9 cellular contexts compared by ENCODE assay signal in the genomic region with DNA sequence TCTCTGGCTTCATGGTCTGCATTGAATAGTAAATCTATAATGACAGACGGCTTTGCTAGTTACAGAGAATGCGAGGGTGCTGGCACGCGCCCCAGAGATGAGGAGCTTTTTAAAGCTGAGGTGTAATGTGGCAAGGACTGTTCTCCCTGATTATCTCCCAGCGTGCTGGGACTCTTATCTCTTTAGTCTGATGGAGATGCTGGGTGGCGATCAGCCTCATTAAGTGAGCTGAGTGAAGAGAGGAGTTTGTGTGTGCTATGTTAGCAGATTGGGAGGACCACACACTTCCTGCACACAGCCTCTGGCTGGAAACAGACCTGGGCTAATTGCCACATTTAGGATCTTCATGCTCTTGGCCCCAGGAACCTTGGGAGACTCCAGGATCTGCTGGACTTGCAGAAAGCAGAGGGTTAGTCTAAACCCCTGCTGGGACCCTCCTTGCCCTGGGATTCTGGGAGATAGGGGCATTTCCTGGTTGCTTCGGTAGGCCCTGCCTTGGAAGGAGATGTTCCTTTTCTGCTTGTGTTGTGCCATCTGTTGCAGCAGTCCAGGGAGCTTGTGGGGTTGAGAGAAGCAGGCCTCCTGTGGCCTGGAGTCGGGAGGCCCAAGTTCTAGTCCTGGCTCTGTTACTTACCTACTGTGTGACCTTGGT. TPM values are rescaled to one million over a fixed set of nuclear protein-coding genes. Genes with fewer than 3 reads are reported as not detected.
DNase-seq lines count a peak whose midpoint lies in the region; ATAC-seq and TF ChIP-seq lines count a peak whose summit lies in the region.
"Had no signal": no experiment of that assay in that cellular context is flagged by ENCODE, and none has a peak within 500 bp of the region (broad histone marks: within the 10 kb centered on the region; RNA-seq: fewer than 3 reads in every experiment).

No MANE protein-coding gene starts in this region.

- no peak for TF ChIP-seq CTCF in fibroblast of villous mesenchyme (IDR thresholded peaks at IDR 0.05; ENCODE audit: insufficient read depth, low read depth, low read length)

- H3K9me3 Mint-ChIP-seq in activated T-cell treated with anti-CD3 and anti-CD28 coated beads, Interleukin-2, amount 50 U/mL, for 4 hours = no peaks in the 10 kb centered on the region

- H3K36me3 Mint-ChIP-seq in activated T-cell treated with anti-CD3 and anti-CD28 coated beads, Interleukin-2, amount 50 U/mL, for 4 hours (ENCODE audit: insufficient read depth) = peaks cover 2% of the 10 kb centered on the region

- intact Hi-C loops in left cardiac atrium (cut with DNase I) (no loop called here), Right ventricle myocardium inferior (cut with DNase I) (no loop called here)

- ATAC-seq in left cardiac atrium (peak; percentile 34 to 45), Right ventricle myocardium inferior (no peak), GM21367 (IDR thresholded peaks at IDR 0.05; ENCODE audit: unreplicated experiment) (no peak)
- ATAC-seq in activated T-cell treated with anti-CD3 and anti-CD28 coated beads, Interleukin-2, amount 50 U/mL, for 4 hours = no peak

- H3K4me1 Mint-ChIP-seq in activated T-cell treated with anti-CD3 and anti-CD28 coated beads, Interleukin-2, amount 50 U/mL, for 4 hours (ENCODE audit: low read depth) = peaks cover 24% of the 10 kb centered on the region

- no peak overlapping the region for H3K4me3 Mint-ChIP-seq in activated T-cell treated with anti-CD3 and anti-CD28 coated beads, Interleukin-2, amount 50 U/mL, for 4 hours

- DNase-seq in left cardiac atrium = no peak
- no peak for DNase-seq in Right ventricle myocardium inferior (ENCODE audit: missing footprints)
- peak; percentile 91 for DNase-seq in NCI-H524 (lab: John Stamatoyannopoulos, UW)
- peak; percentile 67 for DNase-seq in fibroblast of villous mesenchyme (ENCODE audit: low read depth)
- no peak for DNase-seq in central memory CD4-positive, alpha-beta T cell
- no peak for DNase-seq in activated T-cell treated with anti-CD3 and anti-CD28 coated beads, Interleukin-2, amount 50 U/mL, for 4 hours
- no peak for DNase-seq in RKO (ENCODE audit: low spot score)
- DNase-seq: cortex of kidney had no signal

- no peak overlapping the region for H3K4me3 ChIP-seq in fibroblast of villous mesenchyme (ENCODE audit: low read depth, low read length)

- H3K27me3 Mint-ChIP-seq in activated T-cell treated with anti-CD3 and anti-CD28 coated beads, Interleukin-2, amount 50 U/mL, for 4 hours (ENCODE audit: low read depth) = no peaks in the 10 kb centered on the region

RNA-seq across cellular contexts. Expression of a gene that starts 15.0 kb away (rescaled TPM):
- total RNA-seq in left cardiac atrium (10 to 100 TPM in 1 of 2 donors, 1 to 10 TPM in 1; 9.0 to 15.5 TPM), Right ventricle myocardium inferior (5.7 TPM), fibroblast of villous mesenchyme (42.2 and 43.6 TPM in 2 replicates)
- total RNA-seq in activated T-cell treated with anti-CD3 and anti-CD28 coated beads, Interleukin-2, amount 50 U/mL, for 4 hours = 10 to 100 TPM; 29.6 to 35.3 (median 33.1) TPM

RNA-seq across cellular contexts. Expression of a gene that starts 54.3 kb away (rescaled TPM):
- total RNA-seq in left cardiac atrium = 1 to 10 TPM; 1.7 to 2.4 TPM
- total RNA-seq in Right ventricle myocardium inferior = 5.2 TPM
- total RNA-seq in fibroblast of villous mesenchyme = not detected in 2 replicates
- not detected for total RNA-seq in activated T-cell treated with anti-CD3 and anti-CD28 coated beads, Interleukin-2, amount 50 U/mL, for 4 hours

Comparison
In these comparisons a context has a peak if more than half of its experiments do, and no peak if none do; other contexts are left out.
1. ATAC-seq: peak in left cardiac atrium (2 of 2); none in Right ventricle myocardium inferior (single experiment), activated T-cell treated with anti-CD3 and anti-CD28 coated beads, Interleukin-2, amount 50 U/mL, for 4 hours (0 of 2) and GM21367 (single experiment).
2. DNase-seq: peak in NCI-H524 (2 of 2) and fibroblast of villous mesenchyme (single experiment); none in left cardiac atrium (single experiment), Right ventricle myocardium inferior (single experiment), central memory CD4-positive, alpha-beta T cell (single experiment), activated T-cell treated with anti-CD3 and anti-CD28 coated beads, Interleukin-2, amount 50 U/mL, for 4 hours (single experiment) and RKO (single experiment).